In genomic region chr18:6297875-6298274, GRCh38 we compare ENCODE assay signal across 28 cellular contexts.
"Had no signal": no experiment of that assay in that cellular context is flagged by ENCODE, and none has a peak within 500 bp of the region (broad histone marks: within the 10 kb centered on the region; RNA-seq: fewer than 3 reads in every experiment).

No MANE protein-coding gene starts in this region.

- H3K4me3 ChIP-seq: neural progenitor cell, ovary, psoas muscle, skin epidermis, smooth muscle cell, spleen, suprapubic skin, testis, tibial artery, transverse colon, upper lobe of right lung, uterus had no signal

- H3K36me3 ChIP-seq: neural progenitor cell, ovary, suprapubic skin, tibial artery, transverse colon, upper lobe of right lung, uterus had no signal

- DNase-seq: natural killer cell; occipital lobe; ovary; posterior cingulate gyrus; psoas muscle; right cardiac atrium; spleen; stimulated activated CD4-positive, alpha-beta T cell treated with anti-CD3 and anti-CD28 coated beads, Interleukin-12 subunit alpha, Interleukin-12 subunit beta, amount 100 ng/mL, for 4 hours; stimulated activated CD4-positive, alpha-beta T cell treated with anti-CD3 and anti-CD28 coated beads, Interleukin-1b, Interleukin-23, amount 100 ng/mL, for 48 hours; stimulated activated CD4-positive, alpha-beta T cell treated with anti-CD3 and anti-CD28 coated beads, Interleukin-4, amount 100 ng/mL, for 1 hour; stimulated activated CD4-positive, alpha-beta T cell treated with anti-CD3 and anti-CD28 coated beads, Interleukin-4, amount 100 ng/mL, for 4 hours; stimulated activated CD8-positive, alpha-beta memory T cell treated with anti-CD3 and anti-CD28 coated beads, Interleukin-4, amount 100 ng/mL, for 48 hours; stimulated activated naive CD4-positive, alpha-beta T cell; stimulated activated naive CD8-positive, alpha-beta T cell treated with anti-CD3 and anti-CD28 coated beads, Interleukin-15, amount 100 ng/mL, for 72 hours; stimulated activated naive CD8-positive, alpha-beta T cell treated with anti-CD3 and anti-CD28 coated beads, Interleukin-15, Interleukin-2, amounts not matched to agents 100 U/mL and 50 U/mL, for 24 hours; substantia nigra; testis; tibial artery; transverse colon; upper lobe of right lung; uterus had no signal

- H3K9ac ChIP-seq: neural progenitor cell, parathyroid adenoma had no signal

- H3K9me3 ChIP-seq: ovary, psoas muscle, spleen, suprapubic skin, testis, tibial artery, transverse colon, upper lobe of right lung, uterus had no signal

- H3K27ac ChIP-seq: neural progenitor cell, ovary, parathyroid adenoma, psoas muscle, skin epidermis, spleen, suprapubic skin, testis, tibial artery, transverse colon, upper lobe of right lung, uterus had no signal

- H3K4me1 ChIP-seq: neural progenitor cell, parathyroid adenoma, psoas muscle, suprapubic skin, testis, tibial artery, transverse colon, upper lobe of right lung, uterus had no signal

- ATAC-seq: natural killer cell; psoas muscle; right cardiac atrium; sciatic nerve; stimulated activated memory B cell treated with anti-CD40 and anti-IgM and Interleukin-4, amounts not matched to agents 10 μg/mL and 1 μg/mL and 100 μg/mL, for 72 hours; stimulated activated naive CD8-positive, alpha-beta T cell treated with anti-CD3 and anti-CD28 coated beads, Interleukin-15, amount 100 ng/mL, for 72 hours; stimulated activated naive CD8-positive, alpha-beta T cell treated with anti-CD3 and anti-CD28 coated beads, Interleukin-15, Interleukin-2, amounts not matched to agents 100 U/mL and 50 U/mL, for 24 hours; upper lobe of right lung had no signal

- H2AFZ ChIP-seq: neural progenitor cell, parathyroid adenoma had no signal

- H3K79me2 ChIP-seq: parathyroid adenoma had no signal

- H3K27me3 ChIP-seq: neural progenitor cell, ovary, spleen, suprapubic skin, testis, tibial artery, transverse colon, upper lobe of right lung, uterus had no signal

- H3K4me2 ChIP-seq: neural progenitor cell, smooth muscle cell had no signal
